ENCODE assay signal across 21 cellular contexts in genomic region chr18:50590625-50591024, GRCh38.
DNase-seq lines count a peak whose midpoint lies in the region.
"Had no signal": no experiment of that assay in that cellular context is flagged by ENCODE, and none has a peak within 500 bp of the region (broad histone marks: within the 10 kb centered on the region; RNA-seq: fewer than 3 reads in every experiment).

No MANE protein-coding gene starts in this region.

- in situ Hi-C loops in ACHN (cut with HindIII; ENCODE audit: low pct_ligation_motif_present, low pct_unique_long_range_greater_than_20kb, low sequenced_read_pairs) = no loop called here

- H3K27me3 Mint-ChIP-seq in activated naive CD4-positive, alpha-beta T cell treated with anti-CD3 and anti-CD28 coated beads, Interleukin-2, amount 10 ng/mL, durations not matched to agents 7 days and 5 days = no peaks in the 10 kb centered on the region
- H3K27me3 Mint-ChIP-seq: CD4-positive, alpha-beta memory T cell had no signal

- H3K9me3 Mint-ChIP-seq in activated naive CD4-positive, alpha-beta T cell treated with anti-CD3 and anti-CD28 coated beads, Interleukin-2, amount 10 ng/mL, durations not matched to agents 7 days and 5 days = peaks cover 4% of the 10 kb centered on the region
- H3K9me3 Mint-ChIP-seq: memory B cell had no signal

- no peaks in the 10 kb centered on the region for H3K4me1 Mint-ChIP-seq in activated naive CD4-positive, alpha-beta T cell treated with anti-CD3 and anti-CD28 coated beads, Interleukin-2, amount 10 ng/mL, durations not matched to agents 7 days and 5 days
- H3K4me1 Mint-ChIP-seq: CD4-positive, alpha-beta memory T cell; memory B cell; naive thymus-derived CD8-positive, alpha-beta T cell; stimulated activated effector memory CD8-positive, alpha-beta T cell treated with anti-CD3 and anti-CD28 coated beads, Interleukin-12 subunit alpha, Interleukin-12 subunit beta, amount 100 ng/mL, for 72 hours had no signal

- no peak overlapping the region for H3K27ac Mint-ChIP-seq in activated naive CD4-positive, alpha-beta T cell treated with anti-CD3 and anti-CD28 coated beads, Interleukin-2, amount 10 ng/mL, durations not matched to agents 7 days and 5 days
- H3K27ac Mint-ChIP-seq: activated T-helper 2 cell treated with anti-CD3 and anti-CD28 coated beads, Interferon-gamma antibody, Interleukin-2, Interleukin-4, amounts not matched to agents 10 μg/mL and 5 μg/mL and 100 μg/mL, durations not matched to agents 14 hours and 24 hours and 36 hours; CD4-positive, alpha-beta memory T cell; HFFc6; memory B cell; naive thymus-derived CD8-positive, alpha-beta T cell; stimulated activated effector memory CD8-positive, alpha-beta T cell treated with anti-CD3 and anti-CD28 coated beads, Interleukin-12 subunit alpha, Interleukin-12 subunit beta, amount 100 ng/mL, for 72 hours had no signal

- H3K36me3 Mint-ChIP-seq in activated naive CD4-positive, alpha-beta T cell treated with anti-CD3 and anti-CD28 coated beads, Interleukin-2, amount 10 ng/mL, durations not matched to agents 7 days and 5 days = no peaks in the 10 kb centered on the region
- H3K36me3 Mint-ChIP-seq: CD4-positive, alpha-beta memory T cell; memory B cell; stimulated activated effector memory CD8-positive, alpha-beta T cell treated with anti-CD3 and anti-CD28 coated beads, Interleukin-12 subunit alpha, Interleukin-12 subunit beta, amount 100 ng/mL, for 72 hours had no signal

- DNase-seq in DMS79 treated with DMSO at 0.1 percent for 48 hours (lab: John Stamatoyannopoulos, UW) = peak; percentile 88
- peak; percentile 76 for DNase-seq in NCI-H187 treated with DMSO at 0.1 percent for 48 hours (lab: John Stamatoyannopoulos, UW)
- DNase-seq in NCI-H748 (lab: John Stamatoyannopoulos, UW; ENCODE audit: unreplicated experiment) = peak; percentile 88
- DNase-seq in left kidney (ENCODE audit: low read depth, low spot score) = peak; percentile 25
- DNase-seq in central memory CD4-positive, alpha-beta T cell = no peak
- no peak for DNase-seq in activated effector memory CD4-positive, alpha-beta T cell treated with anti-CD3 and anti-CD28 coated beads, Interleukin-2, amount 50 U/mL, for 16 hours
- no peak for DNase-seq in ACHN
- no peak for DNase-seq in activated naive CD4-positive, alpha-beta T cell treated with anti-CD3 and anti-CD28 coated beads, Interleukin-2, amount 10 ng/mL, durations not matched to agents 7 days and 5 days
- DNase-seq: activated CD4-positive, CD25-positive, alpha-beta regulatory T cell treated with anti-CD3 and anti-CD28 coated beads, Interleukin-2, amount 50 U/mL, for 72 hours; CD4-positive, alpha-beta memory T cell; foreskin fibroblast; HFFc6; kidney; naive thymus-derived CD8-positive, alpha-beta T cell; NCI-H1694; ovary; Peyer's patch; sigmoid colon had no signal

- H3K4me3 Mint-ChIP-seq in activated naive CD4-positive, alpha-beta T cell treated with anti-CD3 and anti-CD28 coated beads, Interleukin-2, amount 10 ng/mL, durations not matched to agents 7 days and 5 days = no peak overlapping the region
- H3K4me3 Mint-ChIP-seq: CD4-positive, alpha-beta memory T cell; HFFc6; memory B cell; naive thymus-derived CD8-positive, alpha-beta T cell; stimulated activated effector memory CD8-positive, alpha-beta T cell treated with anti-CD3 and anti-CD28 coated beads, Interleukin-12 subunit alpha, Interleukin-12 subunit beta, amount 100 ng/mL, for 72 hours had no signal

- CTCF ChIA-PET in activated naive CD4-positive, alpha-beta T cell treated with anti-CD3 and anti-CD28 coated beads, Interleukin-2, amount 10 ng/mL, durations not matched to agents 7 days and 5 days (lab: Charles Lee) = no interaction called here

Comparison
In these comparisons a context has a peak if more than half of its experiments do, and no peak if none do; other contexts are left out.
1. DNase-seq: peak in DMS79 treated with DMSO at 0.1 percent for 48 hours (single experiment), NCI-H187 treated with DMSO at 0.1 percent for 48 hours (single experiment), NCI-H748 (single experiment) and left kidney (single experiment); none in central memory CD4-positive, alpha-beta T cell (single experiment), activated effector memory CD4-positive, alpha-beta T cell treated with anti-CD3 and anti-CD28 coated beads, Interleukin-2, amount 50 U/mL, for 16 hours (single experiment), ACHN (single experiment) and activated naive CD4-positive, alpha-beta T cell treated with anti-CD3 and anti-CD28 coated beads, Interleukin-2, amount 10 ng/mL, durations not matched to agents 7 days and 5 days (single experiment).